Comparison of ENCODE assay signal across 8 cellular contexts in the genomic region with DNA sequence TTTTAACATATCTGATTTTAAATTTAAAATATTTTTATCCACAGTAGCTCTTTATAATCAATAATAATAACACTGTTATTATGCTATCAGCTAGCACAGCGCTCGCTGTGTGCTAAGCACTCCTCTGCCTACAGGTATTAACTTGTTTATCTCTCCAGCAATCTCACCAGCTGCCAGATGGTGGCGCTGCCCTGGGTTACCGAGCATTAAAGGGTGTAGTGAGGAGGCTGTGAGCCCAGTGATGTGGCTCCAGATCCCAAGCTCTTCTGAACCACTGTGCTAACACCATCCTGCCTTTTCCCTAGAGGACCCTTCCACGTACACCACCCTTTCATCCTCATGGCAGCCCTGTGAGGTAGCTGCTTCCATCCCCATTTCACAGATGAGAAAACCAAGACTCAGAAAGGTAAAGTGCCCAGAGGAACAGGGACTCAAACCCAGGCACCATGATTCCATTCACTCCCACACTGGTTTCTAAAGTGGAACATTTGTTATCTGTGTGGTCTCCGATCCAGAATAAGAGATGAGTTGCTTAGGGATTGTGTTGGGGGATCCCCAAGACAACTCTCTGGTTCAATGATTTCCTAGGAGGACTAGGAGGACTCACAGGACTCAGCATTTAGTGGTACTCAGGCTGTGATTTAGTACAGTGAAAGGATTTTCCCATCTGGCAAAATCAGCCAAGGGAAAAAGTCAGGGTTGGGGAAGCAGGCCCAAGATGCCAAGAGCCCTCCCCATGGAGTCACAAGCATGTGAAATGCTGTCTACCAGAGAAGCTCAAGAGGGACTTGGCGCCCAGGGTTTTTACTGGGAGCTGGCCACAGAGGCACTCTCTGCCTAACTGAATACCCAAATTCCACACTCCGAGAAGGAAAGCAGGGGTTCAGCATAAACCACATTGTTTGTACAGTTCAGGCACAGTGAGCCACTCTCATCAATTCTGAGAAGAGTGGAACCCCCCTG. TPM values are rescaled to one million over a fixed set of nuclear protein-coding genes. Genes with fewer than 3 reads are reported as not detected.
DNase-seq lines count a peak whose midpoint lies in the region; ATAC-seq and TF ChIP-seq lines count a peak whose summit lies in the region.

No MANE protein-coding gene starts in this region.

- H2AK5ac ChIP-seq in mesenchymal stem cell (ENCODE audit: low read length, severe bottlenecking) = no peak overlapping the region

- no peak overlapping the region for H2BK120ac ChIP-seq in mesenchymal stem cell (ENCODE audit: low read depth, low read length)

- peak; percentile 84 for TF ChIP-seq CTCF in A673 (conservative IDR thresholded peaks at IDR 0.05; ENCODE audit: low read depth, low read length)
- peak; percentile 65 for TF ChIP-seq CTCF in GM12865 (IDR thresholded peaks at IDR 0.05; ENCODE audit: insufficient read depth, low read depth, low read length, missing control alignments)
- no peak for TF ChIP-seq CTCF in ovary (IDR thresholded peaks at IDR 0.05)

- TF ChIP-seq POLR2A in GM18505 (IDR thresholded peaks at IDR 0.05; ENCODE audit: borderline replicate concordance, extremely low read depth, insufficient read depth, insufficient read length) (no peak), ovary (IDR thresholded peaks at IDR 0.05) (no peak)

- H3K27me3 Mint-ChIP-seq in activated naive CD4-positive, alpha-beta T cell treated with anti-CD3 and anti-CD28 coated beads, Interleukin-2, amount 10 ng/mL, durations not matched to agents 7 days and 5 days = peaks cover 23% of the 10 kb centered on the region

- peak; percentile 68 for DNase-seq in A673 (ENCODE audit: low spot score)
- peak; percentile 40 for DNase-seq in GM12865 (ENCODE audit: low read depth)
- peak; percentile 4 for DNase-seq in MV-4-11 (lab: John Stamatoyannopoulos, UW)
- DNase-seq in activated naive CD4-positive, alpha-beta T cell treated with anti-CD3 and anti-CD28 coated beads, Interleukin-2, amount 10 ng/mL, durations not matched to agents 7 days and 5 days = peak; percentile 65
- DNase-seq in mesenchymal stem cell = peak; percentile 13
- DNase-seq in CD1c-positive myeloid dendritic cell (ENCODE audit: extremely low spot score) = no peak
- DNase-seq in ovary = no peak

- no peak overlapping the region for H3K4me3 ChIP-seq in A673 (ENCODE audit: low read depth, low read length, poor library complexity, severe bottlenecking)
- H3K4me3 ChIP-seq in GM12865 (ENCODE audit: low read depth, low read length) = no peak overlapping the region
- H3K4me3 ChIP-seq in mesenchymal stem cell (ENCODE audit: insufficient read depth in 1 of 2, low read depth in 1 of 2, low read length in 2 of 2) = no peak overlapping the region
- H3K4me3 ChIP-seq in ovary = no peak overlapping the region

- intact Hi-C loops in A673 (cut with micrococcal nuclease; ENCODE audit: unreplicated experiment) (no loop called here), ovary (cut with DNase I) (loop anchor here in 2 of 4 donors (10.0 kb wide), 2 partner anchors 52 to 322 kb away; no protein-coding TSS in a partner anchor)

- no peak overlapping the region for H2AFZ ChIP-seq in mesenchymal stem cell (ENCODE audit: low read depth, low read length)

- 73% methylated on average over 8 of the region's 8 CpGs for WGBS in mesenchymal stem cell
- WGBS in ovary, 3 donors = 70 to 71% (median 70%) methylated on average over 8 of the region's 8 CpGs

- H2BK12ac ChIP-seq in mesenchymal stem cell (ENCODE audit: low read length in 2 of 2) = no peak overlapping the region

- no peaks in the 10 kb centered on the region for H3K4me1 Mint-ChIP-seq in activated naive CD4-positive, alpha-beta T cell treated with anti-CD3 and anti-CD28 coated beads, Interleukin-2, amount 10 ng/mL, durations not matched to agents 7 days and 5 days

- ATAC-seq in GM18505 (IDR thresholded peaks at IDR 0.05; ENCODE audit: unreplicated experiment) = no peak

- no peaks in the 10 kb centered on the region for H3K9me3 Mint-ChIP-seq in activated naive CD4-positive, alpha-beta T cell treated with anti-CD3 and anti-CD28 coated beads, Interleukin-2, amount 10 ng/mL, durations not matched to agents 7 days and 5 days

- H2BK15ac ChIP-seq in mesenchymal stem cell (ENCODE audit: low read depth, poor library complexity, severe bottlenecking) = no peak overlapping the region

- H3K9me3 ChIP-seq in A673 (ENCODE audit: low read depth, low read length, poor library complexity, severe bottlenecking) (no peaks in the 10 kb centered on the region), mesenchymal stem cell (ENCODE audit: control insufficient read depth, low read length) (no peaks in the 10 kb centered on the region), ovary (no peaks in the 10 kb centered on the region)

- no peak overlapping the region for H4K91ac ChIP-seq in mesenchymal stem cell (ENCODE audit: low read length)

- POLR2A ChIA-PET in A673 (lab: Charles Lee; ENCODE audit: low non-redundant PET) = no interaction called here

- no peak for TF ChIP-seq EP300 in ovary (IDR thresholded peaks at IDR 0.05)

- no TSS peak for BruUV-seq in A673 (replicated peaks; lab: Mats Ljungman, UMichigan)

- H3K23ac ChIP-seq in mesenchymal stem cell (ENCODE audit: low read length in 2 of 2) = no peak overlapping the region

- H3K36me3 Mint-ChIP-seq in activated naive CD4-positive, alpha-beta T cell treated with anti-CD3 and anti-CD28 coated beads, Interleukin-2, amount 10 ng/mL, durations not matched to agents 7 days and 5 days = no peaks in the 10 kb centered on the region

- no peak overlapping the region for H3K4ac ChIP-seq in mesenchymal stem cell (ENCODE audit: low read depth in 1 of 2, low read length in 2 of 2)

- no peak overlapping the region for H3K4me3 Mint-ChIP-seq in activated naive CD4-positive, alpha-beta T cell treated with anti-CD3 and anti-CD28 coated beads, Interleukin-2, amount 10 ng/mL, durations not matched to agents 7 days and 5 days

- no peak overlapping the region for H4K8ac ChIP-seq in mesenchymal stem cell (ENCODE audit: low read length)

- peak overlapping the region; percentile 22 for H2BK5ac ChIP-seq in mesenchymal stem cell (ENCODE audit: low read depth, low read length, poor library complexity, severe bottlenecking)

- CTCF ChIA-PET in A673 (lab: Charles Lee) = no interaction called here
- CTCF ChIA-PET in activated naive CD4-positive, alpha-beta T cell treated with anti-CD3 and anti-CD28 coated beads, Interleukin-2, amount 10 ng/mL, durations not matched to agents 7 days and 5 days (lab: Charles Lee) = interaction anchor here (0.9 to 2.3 kb wide), 9 partner anchors 11 to 515 kb away, joined by 3 to 9 read pairs (median 5); no protein-coding TSS in a partner anchor

- no peak overlapping the region for H3K18ac ChIP-seq in mesenchymal stem cell (ENCODE audit: low read depth in 1 of 2, low read length in 2 of 2)

- H3K9ac ChIP-seq in mesenchymal stem cell (ENCODE audit: low read length) = no peak overlapping the region

- H3K4me1 ChIP-seq in A673 (ENCODE audit: insufficient read depth, low read length, poor library complexity, severe bottlenecking) = peaks cover 14% of the 10 kb centered on the region
- peaks cover 3% of the 10 kb centered on the region for H3K4me1 ChIP-seq in mesenchymal stem cell (ENCODE audit: control insufficient read depth, insufficient read depth, low read depth, low read length)
- no peaks in the 10 kb centered on the region for H3K4me1 ChIP-seq in ovary (ENCODE audit: insufficient read depth)

- H3K27me3 ChIP-seq in A673 (replicated peaks; ENCODE audit: insufficient read depth, low read depth, low read length, poor library complexity) = no peaks in the 10 kb centered on the region
- H3K27me3 ChIP-seq in mesenchymal stem cell (ENCODE audit: control insufficient read depth in 1 of 2, insufficient read depth in 1 of 2, low read length in 2 of 2) = peaks cover 40 to 60% of the 10 kb centered on the region in 2 experiments
- no peaks in the 10 kb centered on the region for H3K27me3 ChIP-seq in ovary

- no peaks in the 10 kb centered on the region for H3K79me1 ChIP-seq in mesenchymal stem cell (replicated peaks; ENCODE audit: low read length, poor library complexity, severe bottlenecking)

- H3K27ac Mint-ChIP-seq in activated naive CD4-positive, alpha-beta T cell treated with anti-CD3 and anti-CD28 coated beads, Interleukin-2, amount 10 ng/mL, durations not matched to agents 7 days and 5 days = no peak overlapping the region

- no peak overlapping the region for H3K14ac ChIP-seq in mesenchymal stem cell (ENCODE audit: low read length in 2 of 2)

- H3K36me3 ChIP-seq in A673 (ENCODE audit: insufficient read depth, low read length, poor library complexity, severe bottlenecking) = no peaks in the 10 kb centered on the region
- no peaks in the 10 kb centered on the region for H3K36me3 ChIP-seq in mesenchymal stem cell (ENCODE audit: control insufficient read depth in 1 of 2, insufficient read depth in 2 of 2, low read depth in 1 of 2, low read length in 2 of 2)
- H3K36me3 ChIP-seq in ovary = no peaks in the 10 kb centered on the region

- no peak overlapping the region for H3K4me2 ChIP-seq in mesenchymal stem cell (ENCODE audit: low read length, poor library complexity, severe bottlenecking)

- no peak overlapping the region for H3K27ac ChIP-seq in A673 (ENCODE audit: low read depth, low read length, poor library complexity, severe bottlenecking)
- H3K27ac ChIP-seq in mesenchymal stem cell (ENCODE audit: low read length, poor library complexity, severe bottlenecking) = no peak overlapping the region
- H3K27ac ChIP-seq in ovary = no peak overlapping the region

RNA-seq across cellular contexts. Expression of gene IGFBPL1, which starts 7.0 kb away (rescaled TPM):
- 0.90 and 0.96 TPM in 2 replicates for total RNA-seq in A673 (2021)
- 0.08 TPM for polyA plus RNA-seq in mesenchymal stem cell (2013, experiment 1 of 2)
- not detected for polyA plus RNA-seq in mesenchymal stem cell (2013, experiment 2 of 2)
- under 1 TPM in 2 of 7 donors, not detected in 5; 0.31 to 0.42 TPM for total RNA-seq in ovary
- under 1 TPM in 1 of 2 donors, not detected in 1; 0.28 TPM for polyA plus RNA-seq in ovary

RNA-seq across cellular contexts. Expression of gene ALDH1B1, which starts 24.8 kb away (rescaled TPM):
- total RNA-seq in A673 (2021) (29.0 and 33.1 TPM in 2 replicates), ovary (10 to 100 TPM in 6 of 7 donors, 1 to 10 TPM in 1; 7.9 to 47.2 (median 24.3) TPM)
- polyA plus RNA-seq in mesenchymal stem cell (2013, experiment 1 of 2) = 10.5 TPM
- polyA plus RNA-seq in mesenchymal stem cell (2013, experiment 2 of 2) = 9.8 TPM
- 10 to 100 TPM; 11.8 to 45.4 TPM for polyA plus RNA-seq in ovary

Comparison
In these comparisons a context has a peak if more than half of its experiments do, and no peak if none do; other contexts are left out.
1. DNase-seq: peak in A673 (single experiment), GM12865 (single experiment), MV-4-11 (single experiment), activated naive CD4-positive, alpha-beta T cell treated with anti-CD3 and anti-CD28 coated beads, Interleukin-2, amount 10 ng/mL, durations not matched to agents 7 days and 5 days (single experiment) and mesenchymal stem cell (single experiment); none in CD1c-positive myeloid dendritic cell (single experiment) and ovary (0 of 5).
2. CTCF ChIP-seq: peak in A673 (single experiment) and GM12865 (single experiment); none in ovary (0 of 3).